In genomic region chr16:628321-629061, GRCh38 we compare ENCODE assay signal across 1 cellular context.
TF ChIP-seq lines count a peak whose summit lies in the region.

No MANE protein-coding gene starts in this region.

TF ChIP-seq in SK-N-SH treated with all-trans-retinoic acid at 6 μM for 48 hours, 23 proteins besides CTCF, POLR2A, EP300 and RAD21:
- TF ChIP-seq TSHZ2 (CRISPR knock-in tag; IDR thresholded peaks at IDR 0.05): no peak
- TF ChIP-seq PPARA (CRISPR knock-in tag; IDR thresholded peaks at IDR 0.05; ENCODE audit: borderline replicate concordance): no peak
- TF ChIP-seq ZFP3 (CRISPR knock-in tag; IDR thresholded peaks at IDR 0.05): no peak
- no peak for TF ChIP-seq POU6F1 (CRISPR knock-in tag; IDR thresholded peaks at IDR 0.05; ENCODE audit: borderline replicate concordance, low read depth)
- no peak for TF ChIP-seq GLIS3 (CRISPR knock-in tag; IDR thresholded peaks at IDR 0.05)
- no peak for TF ChIP-seq ZNF8 (CRISPR knock-in tag; IDR thresholded peaks at IDR 0.05)
- TF ChIP-seq, protein P1, sequence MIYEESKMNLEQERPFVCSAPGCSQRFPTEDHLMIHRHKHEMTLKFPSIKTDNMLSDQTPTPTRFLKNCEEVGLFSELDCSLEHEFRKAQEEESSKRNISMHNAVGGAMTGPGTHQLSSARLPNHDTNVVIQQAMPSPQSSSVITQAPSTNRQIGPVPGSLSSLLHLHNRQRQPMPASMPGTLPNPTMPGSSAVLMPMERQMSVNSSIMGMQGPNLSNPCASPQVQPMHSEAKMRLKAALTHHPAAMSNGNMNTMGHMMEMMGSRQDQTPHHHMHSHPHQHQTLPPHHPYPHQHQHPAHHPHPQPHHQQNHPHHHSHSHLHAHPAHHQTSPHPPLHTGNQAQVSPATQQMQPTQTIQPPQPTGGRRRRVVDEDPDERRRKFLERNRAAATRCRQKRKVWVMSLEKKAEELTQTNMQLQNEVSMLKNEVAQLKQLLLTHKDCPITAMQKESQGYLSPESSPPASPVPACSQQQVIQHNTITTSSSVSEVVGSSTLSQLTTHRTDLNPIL (CRISPR knock-in tag; IDR thresholded peaks at IDR 0.05; ENCODE audit: low read depth): no peak
- TF ChIP-seq ESRRG (CRISPR knock-in tag; IDR thresholded peaks at IDR 0.05): no peak
- no peak for TF ChIP-seq RARB (CRISPR knock-in tag; IDR thresholded peaks at IDR 0.05)
- no peak for TF ChIP-seq ZNF70 (CRISPR knock-in tag; IDR thresholded peaks at IDR 0.05)
- TF ChIP-seq ZFP30 (CRISPR knock-in tag; IDR thresholded peaks at IDR 0.05): no peak
- no peak for TF ChIP-seq CSRNP3 (CRISPR knock-in tag; IDR thresholded peaks at IDR 0.05)
- TF ChIP-seq ISL1 (CRISPR knock-in tag; IDR thresholded peaks at IDR 0.05): no peak
- TF ChIP-seq PATZ1 (CRISPR knock-in tag; IDR thresholded peaks at IDR 0.05; ENCODE audit: borderline replicate concordance): no peak
- no peak for TF ChIP-seq ZC3H10 (CRISPR knock-in tag; IDR thresholded peaks at IDR 0.05)
